In genomic region chr10:30091136-30091535, GRCh38 we compare ENCODE assay signal across 1 cellular context.
TF ChIP-seq lines count a peak whose summit lies in the region.

No MANE protein-coding gene starts in this region.

TF ChIP-seq in HCT116, 20 proteins besides CTCF, POLR2A, EP300 and RAD21 (continued from another document):
- TF ChIP-seq CEBPB (IDR thresholded peaks at IDR 0.05; ENCODE audit: low read depth) (no peak), ZFX (IDR thresholded peaks at IDR 0.05) (no peak), EGR1 (IDR thresholded peaks at IDR 0.05; ENCODE audit: low read depth) (no peak), CBX3 (IDR thresholded peaks at IDR 0.05; ENCODE audit: low read depth) (no peak), FOSL1 (IDR thresholded peaks at IDR 0.05; ENCODE audit: low read depth) (no peak), SP1 (IDR thresholded peaks at IDR 0.05; ENCODE audit: low read depth) (no peak), EZH2 (IDR thresholded peaks at IDR 0.05) (no peak), ZBTB33 (IDR thresholded peaks at IDR 0.05; ENCODE audit: extremely low read depth, insufficient replicate concordance, low read length) (no peak), ZNF274 (IDR thresholded peaks at IDR 0.05; ENCODE audit: low read depth, low read length) (no peak), SRF (IDR thresholded peaks at IDR 0.05; ENCODE audit: low read depth) (no peak)
